ENCODE assay signal across 23 cellular contexts in the genomic region with DNA sequence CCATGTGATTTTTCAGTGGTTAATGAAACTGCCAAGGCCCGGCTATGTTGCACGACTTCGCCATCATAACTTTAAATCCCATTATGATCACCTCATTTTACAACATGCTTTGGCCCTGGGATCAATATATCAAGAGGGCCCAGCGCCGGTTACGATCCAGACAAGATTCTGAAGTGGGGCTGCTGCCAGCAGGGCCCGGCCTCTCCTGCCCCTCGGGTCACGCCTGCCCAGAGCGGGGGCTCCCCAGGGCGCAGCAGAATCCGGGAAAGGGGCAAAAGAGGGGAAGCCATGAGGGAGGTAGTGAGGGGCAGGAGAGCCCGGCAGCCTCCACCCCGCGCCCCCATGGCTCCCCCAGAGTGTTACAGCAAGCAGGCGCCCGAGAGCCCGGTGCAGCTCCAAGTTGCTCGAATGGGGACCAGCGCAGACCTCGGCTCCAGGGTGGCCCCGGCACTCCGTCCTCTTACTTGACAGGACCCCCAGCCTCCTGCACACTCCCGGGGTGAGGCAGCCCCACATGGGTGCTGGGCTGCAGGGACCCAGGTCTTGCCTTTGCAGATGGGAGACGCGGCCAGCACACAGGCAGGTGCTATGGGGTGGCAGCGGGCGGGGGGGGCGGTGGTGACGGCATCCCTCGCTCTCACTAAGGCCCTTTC.
"Had no signal": no experiment of that assay in that cellular context is flagged by ENCODE, and none has a peak within 500 bp of the region (broad histone marks: within the 10 kb centered on the region; RNA-seq: fewer than 3 reads in every experiment).

No MANE protein-coding gene starts in this region.

- H3K4me3 Mint-ChIP-seq: naive thymus-derived CD4-positive, alpha-beta T cell; stimulated activated effector memory CD8-positive, alpha-beta T cell treated with anti-CD3 and anti-CD28 coated beads, Interleukin-12 subunit alpha, Interleukin-12 subunit beta, amount 100 ng/mL, for 72 hours; stimulated activated naive CD8-positive, alpha-beta T cell treated with anti-CD3 and anti-CD28 coated beads, Interleukin-15, amount 100 ng/mL, for 72 hours had no signal

- H3K4me1 ChIP-seq: pancreas, testis, vagina had no signal

- H3K27me3 ChIP-seq: neural progenitor cell, pancreas, testis, vagina had no signal

- H3K9me3 Mint-ChIP-seq: naive thymus-derived CD4-positive, alpha-beta T cell; neural progenitor cell; stimulated activated effector memory CD8-positive, alpha-beta T cell treated with anti-CD3 and anti-CD28 coated beads, Interleukin-12 subunit alpha, Interleukin-12 subunit beta, amount 100 ng/mL, for 72 hours; stimulated activated naive CD8-positive, alpha-beta T cell treated with anti-CD3 and anti-CD28 coated beads, Interleukin-15, amount 100 ng/mL, for 72 hours had no signal

- H3K36me3 Mint-ChIP-seq: naive thymus-derived CD4-positive, alpha-beta T cell; neural progenitor cell; stimulated activated effector memory CD8-positive, alpha-beta T cell treated with anti-CD3 and anti-CD28 coated beads, Interleukin-12 subunit alpha, Interleukin-12 subunit beta, amount 100 ng/mL, for 72 hours had no signal

- H3K36me3 ChIP-seq: heart right ventricle, neural progenitor cell, pancreas, prostate gland, tibial nerve, upper lobe of right lung, vagina had no signal

- H3K9ac ChIP-seq: neural progenitor cell had no signal

- H3K4me3 ChIP-seq: coronary artery, heart right ventricle, neural progenitor cell, pancreas, prostate gland, testis, tibial nerve, upper lobe of right lung, vagina had no signal

- FAIRE-seq: pancreas, small intestine had no signal

- H3K9me3 ChIP-seq: heart right ventricle, pancreas, prostate gland, testis, tibial nerve, upper lobe of right lung, vagina had no signal

- H3K27ac Mint-ChIP-seq: naive thymus-derived CD4-positive, alpha-beta T cell; stimulated activated effector memory CD8-positive, alpha-beta T cell treated with anti-CD3 and anti-CD28 coated beads, Interleukin-12 subunit alpha, Interleukin-12 subunit beta, amount 100 ng/mL, for 72 hours; stimulated activated naive CD8-positive, alpha-beta T cell treated with anti-CD3 and anti-CD28 coated beads, Interleukin-15, amount 100 ng/mL, for 72 hours had no signal

- DNase-seq: caudate nucleus; effector CD4-positive, alpha-beta T cell; foreskin melanocyte; hypothalamus; islet precursor cell; mammary epithelial cell; naive thymus-derived CD4-positive, alpha-beta T cell; occipital lobe; retina; small intestine; stimulated activated CD4-positive, alpha-beta T cell treated with anti-CD3 and anti-CD28 coated beads, Interleukin-4, amount 100 ng/mL, for 1 hour; stimulated activated CD8-positive, alpha-beta memory T cell treated with anti-CD3 and anti-CD28 coated beads, Interleukin-4, amount 100 ng/mL, for 48 hours; stimulated activated naive CD8-positive, alpha-beta T cell treated with anti-CD3 and anti-CD28 coated beads, Interleukin-15, amount 100 ng/mL, for 72 hours; testis; upper lobe of right lung had no signal

- ATAC-seq: heart right ventricle; naive thymus-derived CD4-positive, alpha-beta T cell; pancreas; stimulated activated effector memory CD8-positive, alpha-beta T cell treated with anti-CD3 and anti-CD28 coated beads, Interleukin-12 subunit alpha, Interleukin-12 subunit beta, amount 100 ng/mL, for 72 hours; stimulated activated naive CD8-positive, alpha-beta T cell treated with anti-CD3 and anti-CD28 coated beads, Interleukin-15, amount 100 ng/mL, for 72 hours; upper lobe of right lung had no signal

- H3K4me1 Mint-ChIP-seq: naive thymus-derived CD4-positive, alpha-beta T cell; stimulated activated effector memory CD8-positive, alpha-beta T cell treated with anti-CD3 and anti-CD28 coated beads, Interleukin-12 subunit alpha, Interleukin-12 subunit beta, amount 100 ng/mL, for 72 hours; stimulated activated naive CD8-positive, alpha-beta T cell treated with anti-CD3 and anti-CD28 coated beads, Interleukin-15, amount 100 ng/mL, for 72 hours had no signal

- H3K27ac ChIP-seq: coronary artery, heart right ventricle, neural progenitor cell, pancreas, prostate gland, testis, tibial nerve, upper lobe of right lung, vagina had no signal
